ENCODE assay signal across 1 cellular context in the genomic region with DNA sequence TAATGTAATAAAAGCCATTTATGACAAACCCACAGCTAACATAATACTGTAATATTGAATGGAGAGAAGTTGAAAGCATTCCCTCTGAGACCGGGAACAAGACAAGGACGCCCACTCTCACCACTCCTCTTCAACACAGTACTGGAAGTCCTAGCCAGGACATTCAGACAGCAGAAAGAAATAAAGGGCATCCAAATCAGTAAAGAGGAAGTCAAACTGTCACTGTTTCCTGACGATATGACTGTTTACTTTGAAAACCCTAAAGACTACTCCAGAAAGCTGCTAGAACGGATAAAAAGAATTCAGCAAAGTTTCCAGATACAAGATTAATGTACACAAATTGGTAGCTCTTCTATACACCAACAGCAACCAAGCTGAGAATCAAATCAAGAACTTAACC.
A peak's percentile ranks its signal among the peaks of the same experiment; 100 is the strongest.
TF ChIP-seq lines count a peak whose summit lies in the region.
"Not testable (repeated sequence)": the region's sequence is repeated elsewhere in the genome, so short reads cannot be mapped to it uniquely, and the experiment has no call there.

No MANE protein-coding gene starts in this region.

TF ChIP-seq in K562, 482 proteins besides CTCF, POLR2A, EP300 and RAD21:
- TF ChIP-seq FOXK2 (conservative IDR thresholded peaks at IDR 0.05 in 1 of 2, IDR thresholded peaks at IDR 0.05 in 1 of 2; ENCODE audit: low read depth in 2 of 2), result 0 out of 4 replicates have a peak, but pooled peaks of 1 of the 2 experiments have one; percentile 18
- peak in 1 of 2 experiments; percentile 98; a peak in 2 of 4 replicates for TF ChIP-seq FOXA3 (CRISPR knock-in tag; conservative IDR thresholded peaks at IDR 0.05 in 1 of 2, IDR thresholded peaks at IDR 0.05 in 1 of 2)
- TF ChIP-seq MNT (conservative IDR thresholded peaks at IDR 0.05), result 0 out of 4 replicates have a peak, but pooled peaks of 1 of the 2 experiments have one; percentile 36
- TF ChIP-seq MEIS2 (IDR thresholded peaks at IDR 0.05; ENCODE audit: partially characterized antibody), result peak; percentile 73
- TF ChIP-seq TRIM24 (IDR thresholded peaks at IDR 0.05), result 0 out of 4 replicates have a peak, but pooled peaks of 1 of the 2 experiments have one; percentile 26
- TF ChIP-seq TEAD4 (IDR thresholded peaks at IDR 0.05; ENCODE audit: low read length), result peak; percentile 83
- not testable (repeated sequence) for TF ChIP-seq TEAD4 (CRISPR knock-in tag; IDR thresholded peaks at IDR 0.05; ENCODE audit: borderline replicate concordance); ID3 (CRISPR knock-in tag; IDR thresholded peaks at IDR 0.05); ETV6 (CRISPR knock-in tag; IDR thresholded peaks at IDR 0.05; ENCODE audit: borderline replicate concordance); PBX2 (CRISPR knock-in tag; IDR thresholded peaks at IDR 0.05; ENCODE audit: low read depth); FOXM1 (CRISPR knock-in tag; IDR thresholded peaks at IDR 0.05; ENCODE audit: low read depth)
- peak; percentile 59; the same call in 1 of the 2 replicates for TF ChIP-seq ETV1 (tag; conservative IDR thresholded peaks at IDR 0.05; ENCODE audit: low read depth)
- peak; percentile 92 for TF ChIP-seq SMARCE1 (IDR thresholded peaks at IDR 0.05)
- peak; percentile 46 for TF ChIP-seq STAT5A (IDR thresholded peaks at IDR 0.05; ENCODE audit: borderline replicate concordance, low read length)
- TF ChIP-seq ID3 (tag; IDR thresholded peaks at IDR 0.05), result peak; percentile 64; the same call in 1 of the 2 replicates
- peak in 1 of 2 experiments; percentile 77; a peak in 2 of 4 replicates for TF ChIP-seq ETV6 (IDR thresholded peaks at IDR 0.05; ENCODE audit: borderline replicate concordance in 1 of 2, low read depth in 2 of 2, low read length in 1 of 2)
- TF ChIP-seq ETV5 (CRISPR knock-in tag; IDR thresholded peaks at IDR 0.05; ENCODE audit: low read depth), result peak; percentile 35; the same call in 1 of the 2 replicates
- peak in 1 of 2 experiments; percentile 68; a peak in 2 of 4 replicates for TF ChIP-seq TBL1XR1 (IDR thresholded peaks at IDR 0.05; ENCODE audit: low read length in 2 of 2)
- TF ChIP-seq CCNT2 (IDR thresholded peaks at IDR 0.05; ENCODE audit: borderline replicate concordance, extremely low read depth, insufficient read length, low read depth, low read length), result peak; percentile 19
- peak; percentile 90 for TF ChIP-seq TCF3 (CRISPR knock-in tag; IDR thresholded peaks at IDR 0.05)
- peak; percentile 57 for TF ChIP-seq PKNOX1 (IDR thresholded peaks at IDR 0.05)
- peak; percentile 53; the same call in 1 of the 2 replicates for TF ChIP-seq PBX2 (tag; conservative IDR thresholded peaks at IDR 0.05; ENCODE audit: low read depth)
- 0 out of 2 replicates have a peak, but pooled peaks have one; percentile 34 for TF ChIP-seq NFIC (IDR thresholded peaks at IDR 0.05)
- 0 out of 2 replicates have a peak, but pooled peaks have one; percentile 28 for TF ChIP-seq FOXA1 (IDR thresholded peaks at IDR 0.05; ENCODE audit: borderline replicate concordance)
- peak; percentile 88 for TF ChIP-seq CBFA2T3 (IDR thresholded peaks at IDR 0.05)
- peak; percentile 94 for TF ChIP-seq SPI1 (IDR thresholded peaks at IDR 0.05; ENCODE audit: borderline replicate concordance, low read depth, low read length)
- TF ChIP-seq GATA2 (CRISPR knock-in tag; IDR thresholded peaks at IDR 0.05), result 0 out of 2 replicates have a peak, but pooled peaks have one; percentile 40
- TF ChIP-seq TAL1 (IDR thresholded peaks at IDR 0.05), result peak; percentile 84
- peak; percentile 92 for TF ChIP-seq SMARCA4 (IDR thresholded peaks at IDR 0.05)
- peak; percentile 63 for TF ChIP-seq SOX6 (IDR thresholded peaks at IDR 0.05)
- TF ChIP-seq HDAC1 (IDR thresholded peaks at IDR 0.05), result peak in 1 of 2 experiments; percentile 49; a peak in 1 of 4 replicates
- peak in 1 of 2 experiments; percentile 92; a peak in 2 of 4 replicates for TF ChIP-seq ARNT (IDR thresholded peaks at IDR 0.05)
- peak; percentile 76 for TF ChIP-seq CBFA2T2 (conservative IDR thresholded peaks at IDR 0.05)
- peak; percentile 79 for TF ChIP-seq NCOR1 (IDR thresholded peaks at IDR 0.05)
- TF ChIP-seq SMAD4 (CRISPR knock-in tag; conservative IDR thresholded peaks at IDR 0.05), result peak; percentile 74
- TF ChIP-seq PML (IDR thresholded peaks at IDR 0.05; ENCODE audit: low read length), result peak; percentile 51; the same call in 1 of the 2 replicates
- peak; percentile 94 for TF ChIP-seq ARID1B (IDR thresholded peaks at IDR 0.05)
- 0 out of 2 replicates have a peak, but pooled peaks have one; percentile 14 for TF ChIP-seq POLR2H (tag; IDR thresholded peaks at IDR 0.05; ENCODE audit: low read depth)
- TF ChIP-seq FOXM1 (IDR thresholded peaks at IDR 0.05; ENCODE audit: low read depth), result peak; percentile 77
- TF ChIP-seq DPF2 (IDR thresholded peaks at IDR 0.05), result peak; percentile 85
- TF ChIP-seq SMARCC2 (IDR thresholded peaks at IDR 0.05; ENCODE audit: low read depth), result peak; percentile 67; the same call in 1 of the 2 replicates
- peak; percentile 66 for TF ChIP-seq LEF1 (IDR thresholded peaks at IDR 0.05)
- peak; percentile 71; the same call in 1 of the 2 replicates for TF ChIP-seq KLF16 (IDR thresholded peaks at IDR 0.05)
- 0 out of 2 replicates have a peak, but pooled peaks have one; percentile 31 for TF ChIP-seq HDAC2 (IDR thresholded peaks at IDR 0.05)
- TF ChIP-seq EGR1 (conservative IDR thresholded peaks at IDR 0.05), result peak; percentile 81
- TF ChIP-seq TEAD1 (CRISPR knock-in tag; IDR thresholded peaks at IDR 0.05), result 0 out of 4 replicates have a peak, but pooled peaks of 1 of the 2 experiments have one; percentile 6
- peak; percentile 73 to 77; a peak in 3 of 4 replicates for TF ChIP-seq KDM1A (IDR thresholded peaks at IDR 0.05)
- TF ChIP-seq RCOR1 (IDR thresholded peaks at IDR 0.05; ENCODE audit: borderline replicate concordance in 1 of 2, low read depth in 2 of 2, low read length in 2 of 2), result peak in 1 of 2 experiments; percentile 76; a peak in 2 of 4 replicates
- TF ChIP-seq MTA2 (IDR thresholded peaks at IDR 0.05; ENCODE audit: low read depth), result peak; percentile 63
